In genomic region chr5:134608555-134608954, GRCh38 we compare ENCODE assay signal across 19 cellular contexts. TPM values are rescaled to one million over a fixed set of nuclear protein-coding genes. Genes with fewer than 3 reads are reported as not detected.
DNase-seq lines count a peak whose midpoint lies in the region; ATAC-seq, FAIRE-seq and TF ChIP-seq lines count a peak whose summit lies in the region.
"Had no signal": no experiment of that assay in that cellular context is flagged by ENCODE, and none has a peak within 500 bp of the region (broad histone marks: within the 10 kb centered on the region; RNA-seq: fewer than 3 reads in every experiment).

No MANE protein-coding gene starts in this region.

- intact Hi-C loops in CD4-positive, alpha-beta T cell (cut with DNase I, micrococcal nuclease): no loop called here
- intact Hi-C loops in activated T-helper 1 cell treated with anti-CD3 and anti-CD28 coated beads, Interleukin-12 subunit alpha, Interleukin-12 subunit beta, Interleukin-2, Interleukin-4 antibody, amounts not matched to agents 30 ng/mL and 10 ng/mL and 1 ng/mL, durations not matched to agents 14 hours and 24 hours and 36 hours (cut with micrococcal nuclease): loop anchor here (2.0 to 10.0 kb wide), 6 partner anchors 22 to 1534 kb away; partner anchors contain the start of genes CAMLG, PPP2CA and SKP1
- intact Hi-C loops in right lobe of liver (cut with DNase I): no loop called here

- TF ChIP-seq CTCF in CD4-positive, alpha-beta T cell (IDR thresholded peaks at IDR 0.05): no peak
- TF ChIP-seq CTCF in right lobe of liver (IDR thresholded peaks at IDR 0.05): no peak

- no peaks in the 10 kb centered on the region for H3K27me3 ChIP-seq in CD4-positive, alpha-beta T cell (ENCODE audit: control insufficient read depth, insufficient read depth, low read length)
- H3K27me3 ChIP-seq in right lobe of liver: no peaks in the 10 kb centered on the region
- H3K27me3 ChIP-seq: ovary, testis had no signal

- ATAC-seq in CD4-positive, alpha-beta T cell (ENCODE audit: poor library complexity): no peak
- no peak for ATAC-seq in right lobe of liver
- no peak for ATAC-seq in GM19351 (IDR thresholded peaks at IDR 0.05; ENCODE audit: unreplicated experiment)
- ATAC-seq in HG03469 (IDR thresholded peaks at IDR 0.05; ENCODE audit: unreplicated experiment): no peak

- 49% methylated on average over 3 of the region's 3 CpGs for WGBS in right lobe of liver (ENCODE audit: insufficient coverage, low coverage, low lambda C conversion rate, missing lambda C conversion rate)

- H3K9me3 ChIP-seq in CD4-positive, alpha-beta T cell (ENCODE audit: control insufficient read depth, low read length): no peaks in the 10 kb centered on the region
- H3K9me3 ChIP-seq in right lobe of liver: no peaks in the 10 kb centered on the region
- H3K9me3 ChIP-seq: ovary, testis had no signal

- peak; percentile 66 for FAIRE-seq in GM12891 (lab: Jason Lieb, UNC)
- FAIRE-seq: endothelial cell of umbilical vein had no signal

- H3K4me1 Mint-ChIP-seq in CD4-positive, alpha-beta T cell (ENCODE audit: low read depth): peaks cover 11% of the 10 kb centered on the region
- peaks cover 48% of the 10 kb centered on the region for H3K4me1 Mint-ChIP-seq in activated T-helper 1 cell treated with anti-CD3 and anti-CD28 coated beads, Interleukin-12 subunit alpha, Interleukin-12 subunit beta, Interleukin-2, Interleukin-4 antibody, amounts not matched to agents 30 ng/mL and 10 ng/mL and 1 ng/mL, durations not matched to agents 14 hours and 24 hours and 36 hours (ENCODE audit: low read depth)

- peaks cover 90% of the 10 kb centered on the region for H3K36me3 Mint-ChIP-seq in CD4-positive, alpha-beta T cell (ENCODE audit: low read depth)
- H3K36me3 Mint-ChIP-seq in activated T-helper 1 cell treated with anti-CD3 and anti-CD28 coated beads, Interleukin-12 subunit alpha, Interleukin-12 subunit beta, Interleukin-2, Interleukin-4 antibody, amounts not matched to agents 30 ng/mL and 10 ng/mL and 1 ng/mL, durations not matched to agents 14 hours and 24 hours and 36 hours (ENCODE audit: low read depth): peaks cover 50% of the 10 kb centered on the region

- TF ChIP-seq POLR2A in GM12891 (IDR thresholded peaks at IDR 0.05; ENCODE audit: low read depth, low read length) (no peak), right lobe of liver (IDR thresholded peaks at IDR 0.05) (no peak)

- POLR2A ChIA-PET in CD4-positive, alpha-beta T cell (lab: Charles Lee): no interaction called here

- H3K27ac ChIP-seq in CD4-positive, alpha-beta T cell (ENCODE audit: low read depth, low read length): no peak overlapping the region
- H3K27ac ChIP-seq in right lobe of liver: peak overlapping the region in 2 of 3 donors; percentile 51 to 61
- H3K27ac ChIP-seq: coronary artery, HL-60, ovary, testis had no signal

- peaks cover 5 to 69% (median 23%) of the 10 kb centered on the region in 4 donors for H3K36me3 ChIP-seq in right lobe of liver
- H3K36me3 ChIP-seq: ovary had no signal

- DNase-seq in CD4-positive, alpha-beta T cell: no peak
- DNase-seq in GM12891 (ENCODE audit: insufficient read length, low spot score): no peak
- DNase-seq in activated T-helper 1 cell treated with anti-CD3 and anti-CD28 coated beads, Interleukin-12 subunit alpha, Interleukin-12 subunit beta, Interleukin-2, Interleukin-4 antibody, amounts not matched to agents 30 ng/mL and 10 ng/mL and 1 ng/mL, durations not matched to agents 14 hours and 24 hours and 36 hours (ENCODE audit: low spot score): no peak
- no peak for DNase-seq in right lobe of liver
- DNase-seq in DMS53 treated with DMSO at 0.1 percent for 48 hours (lab: John Stamatoyannopoulos, UW; ENCODE audit: unreplicated experiment): no peak
- no peak for DNase-seq in NCI-H2029 (lab: John Stamatoyannopoulos, UW)
- DNase-seq: foreskin fibroblast; H7; left cardiac atrium; NCI-H526; ovary; Right ventricle myocardium superior; stimulated activated CD4-positive, alpha-beta T cell treated with anti-CD3 and anti-CD28 coated beads, Interleukin-4, amount 100 ng/mL, for 1 hour; testis had no signal

- H3K4me1 ChIP-seq in right lobe of liver: peaks cover 0 to 57% (median 20%) of the 10 kb centered on the region in 4 donors
- H3K4me1 ChIP-seq: testis had no signal

- H3K4me3 Mint-ChIP-seq in CD4-positive, alpha-beta T cell: no peak overlapping the region
- H3K4me3 Mint-ChIP-seq in activated T-helper 1 cell treated with anti-CD3 and anti-CD28 coated beads, Interleukin-12 subunit alpha, Interleukin-12 subunit beta, Interleukin-2, Interleukin-4 antibody, amounts not matched to agents 30 ng/mL and 10 ng/mL and 1 ng/mL, durations not matched to agents 14 hours and 24 hours and 36 hours: peak overlapping the region; percentile 67

- no peaks in the 10 kb centered on the region for H3K27me3 Mint-ChIP-seq in CD4-positive, alpha-beta T cell
- H3K27me3 Mint-ChIP-seq in activated T-helper 1 cell treated with anti-CD3 and anti-CD28 coated beads, Interleukin-12 subunit alpha, Interleukin-12 subunit beta, Interleukin-2, Interleukin-4 antibody, amounts not matched to agents 30 ng/mL and 10 ng/mL and 1 ng/mL, durations not matched to agents 14 hours and 24 hours and 36 hours (ENCODE audit: insufficient read depth): no peaks in the 10 kb centered on the region

- CTCF ChIA-PET in CD4-positive, alpha-beta T cell (lab: Charles Lee): interaction anchor here (1.8 kb wide), 1 partner anchor 21 kb away, joined by 5 read pairs; no protein-coding TSS in a partner anchor

- H3K4me3 ChIP-seq in right lobe of liver: no peak overlapping the region
- H3K4me3 ChIP-seq: coronary artery, ovary, testis had no signal

- no peaks in the 10 kb centered on the region for H3K9me3 Mint-ChIP-seq in CD4-positive, alpha-beta T cell
- H3K9me3 Mint-ChIP-seq in activated T-helper 1 cell treated with anti-CD3 and anti-CD28 coated beads, Interleukin-12 subunit alpha, Interleukin-12 subunit beta, Interleukin-2, Interleukin-4 antibody, amounts not matched to agents 30 ng/mL and 10 ng/mL and 1 ng/mL, durations not matched to agents 14 hours and 24 hours and 36 hours: no peaks in the 10 kb centered on the region

- peak overlapping the region; percentile 60 for H3K27ac Mint-ChIP-seq in CD4-positive, alpha-beta T cell
- peak overlapping the region; percentile 96 for H3K27ac Mint-ChIP-seq in activated T-helper 1 cell treated with anti-CD3 and anti-CD28 coated beads, Interleukin-12 subunit alpha, Interleukin-12 subunit beta, Interleukin-2, Interleukin-4 antibody, amounts not matched to agents 30 ng/mL and 10 ng/mL and 1 ng/mL, durations not matched to agents 14 hours and 24 hours and 36 hours

TF ChIP-seq in GM12891, 5 proteins besides CTCF, POLR2A, EP300 and RAD21:
- TF ChIP-seq POU2F2 (IDR thresholded peaks at IDR 0.05; ENCODE audit: low read depth, low read length) (no peak), SPI1 (IDR thresholded peaks at IDR 0.05; ENCODE audit: low read depth, low read length) (no peak), POLR2AphosphoS5 (IDR thresholded peaks at IDR 0.05; ENCODE audit: low read depth, low read length) (no peak), TAF1 (IDR thresholded peaks at IDR 0.05; ENCODE audit: low read depth, low read length) (no peak), PAX5 (IDR thresholded peaks at IDR 0.05; ENCODE audit: insufficient read depth, low read length, severe bottlenecking) (no peak)

RNA-seq across cellular contexts. Expression of gene SAR1B, which starts 24.1 kb away (rescaled TPM):
- total RNA-seq in CD4-positive, alpha-beta T cell: 10 to 100 TPM; 36.2 to 40.1 TPM
- 22.7 TPM for polyA plus RNA-seq in GM12891 (2012; ENCODE audit: low read depth, missing spikeins)
- 49.1 and 49.8 TPM in 2 replicates for total RNA-seq in activated T-helper 1 cell treated with anti-CD3 and anti-CD28 coated beads, Interleukin-12 subunit alpha, Interleukin-12 subunit beta, Interleukin-2, Interleukin-4 antibody, amounts not matched to agents 30 ng/mL and 10 ng/mL and 1 ng/mL, durations not matched to agents 14 hours and 24 hours and 36 hours
- total RNA-seq in right lobe of liver: 100 to 1,000 TPM in 4 of 6 experiments, 10 to 100 TPM in 2; 53.0 to 195 (median 142) TPM

RNA-seq across cellular contexts. Expression of gene SEC24A, which starts 40.0 kb away (rescaled TPM):
- total RNA-seq in CD4-positive, alpha-beta T cell: 10 to 100 TPM; 11.7 to 12.3 TPM
- 11.5 TPM for polyA plus RNA-seq in GM12891 (2012; ENCODE audit: low read depth, missing spikeins)
- total RNA-seq in activated T-helper 1 cell treated with anti-CD3 and anti-CD28 coated beads, Interleukin-12 subunit alpha, Interleukin-12 subunit beta, Interleukin-2, Interleukin-4 antibody, amounts not matched to agents 30 ng/mL and 10 ng/mL and 1 ng/mL, durations not matched to agents 14 hours and 24 hours and 36 hours: 26.5 and 27.2 TPM in 2 replicates
- total RNA-seq in right lobe of liver: 10 to 100 TPM; 28.4 to 45.8 (median 40.0) TPM
